ENCODE assay signal across 1 cellular context in genomic region chr2:241081190-241081642, GRCh38.
TF ChIP-seq lines count a peak whose summit lies in the region.

No MANE protein-coding gene starts in this region.

TF ChIP-seq in GM23338, 12 proteins besides CTCF, POLR2A, EP300 and RAD21 (continued from another document):
- TF ChIP-seq, protein P1, sequence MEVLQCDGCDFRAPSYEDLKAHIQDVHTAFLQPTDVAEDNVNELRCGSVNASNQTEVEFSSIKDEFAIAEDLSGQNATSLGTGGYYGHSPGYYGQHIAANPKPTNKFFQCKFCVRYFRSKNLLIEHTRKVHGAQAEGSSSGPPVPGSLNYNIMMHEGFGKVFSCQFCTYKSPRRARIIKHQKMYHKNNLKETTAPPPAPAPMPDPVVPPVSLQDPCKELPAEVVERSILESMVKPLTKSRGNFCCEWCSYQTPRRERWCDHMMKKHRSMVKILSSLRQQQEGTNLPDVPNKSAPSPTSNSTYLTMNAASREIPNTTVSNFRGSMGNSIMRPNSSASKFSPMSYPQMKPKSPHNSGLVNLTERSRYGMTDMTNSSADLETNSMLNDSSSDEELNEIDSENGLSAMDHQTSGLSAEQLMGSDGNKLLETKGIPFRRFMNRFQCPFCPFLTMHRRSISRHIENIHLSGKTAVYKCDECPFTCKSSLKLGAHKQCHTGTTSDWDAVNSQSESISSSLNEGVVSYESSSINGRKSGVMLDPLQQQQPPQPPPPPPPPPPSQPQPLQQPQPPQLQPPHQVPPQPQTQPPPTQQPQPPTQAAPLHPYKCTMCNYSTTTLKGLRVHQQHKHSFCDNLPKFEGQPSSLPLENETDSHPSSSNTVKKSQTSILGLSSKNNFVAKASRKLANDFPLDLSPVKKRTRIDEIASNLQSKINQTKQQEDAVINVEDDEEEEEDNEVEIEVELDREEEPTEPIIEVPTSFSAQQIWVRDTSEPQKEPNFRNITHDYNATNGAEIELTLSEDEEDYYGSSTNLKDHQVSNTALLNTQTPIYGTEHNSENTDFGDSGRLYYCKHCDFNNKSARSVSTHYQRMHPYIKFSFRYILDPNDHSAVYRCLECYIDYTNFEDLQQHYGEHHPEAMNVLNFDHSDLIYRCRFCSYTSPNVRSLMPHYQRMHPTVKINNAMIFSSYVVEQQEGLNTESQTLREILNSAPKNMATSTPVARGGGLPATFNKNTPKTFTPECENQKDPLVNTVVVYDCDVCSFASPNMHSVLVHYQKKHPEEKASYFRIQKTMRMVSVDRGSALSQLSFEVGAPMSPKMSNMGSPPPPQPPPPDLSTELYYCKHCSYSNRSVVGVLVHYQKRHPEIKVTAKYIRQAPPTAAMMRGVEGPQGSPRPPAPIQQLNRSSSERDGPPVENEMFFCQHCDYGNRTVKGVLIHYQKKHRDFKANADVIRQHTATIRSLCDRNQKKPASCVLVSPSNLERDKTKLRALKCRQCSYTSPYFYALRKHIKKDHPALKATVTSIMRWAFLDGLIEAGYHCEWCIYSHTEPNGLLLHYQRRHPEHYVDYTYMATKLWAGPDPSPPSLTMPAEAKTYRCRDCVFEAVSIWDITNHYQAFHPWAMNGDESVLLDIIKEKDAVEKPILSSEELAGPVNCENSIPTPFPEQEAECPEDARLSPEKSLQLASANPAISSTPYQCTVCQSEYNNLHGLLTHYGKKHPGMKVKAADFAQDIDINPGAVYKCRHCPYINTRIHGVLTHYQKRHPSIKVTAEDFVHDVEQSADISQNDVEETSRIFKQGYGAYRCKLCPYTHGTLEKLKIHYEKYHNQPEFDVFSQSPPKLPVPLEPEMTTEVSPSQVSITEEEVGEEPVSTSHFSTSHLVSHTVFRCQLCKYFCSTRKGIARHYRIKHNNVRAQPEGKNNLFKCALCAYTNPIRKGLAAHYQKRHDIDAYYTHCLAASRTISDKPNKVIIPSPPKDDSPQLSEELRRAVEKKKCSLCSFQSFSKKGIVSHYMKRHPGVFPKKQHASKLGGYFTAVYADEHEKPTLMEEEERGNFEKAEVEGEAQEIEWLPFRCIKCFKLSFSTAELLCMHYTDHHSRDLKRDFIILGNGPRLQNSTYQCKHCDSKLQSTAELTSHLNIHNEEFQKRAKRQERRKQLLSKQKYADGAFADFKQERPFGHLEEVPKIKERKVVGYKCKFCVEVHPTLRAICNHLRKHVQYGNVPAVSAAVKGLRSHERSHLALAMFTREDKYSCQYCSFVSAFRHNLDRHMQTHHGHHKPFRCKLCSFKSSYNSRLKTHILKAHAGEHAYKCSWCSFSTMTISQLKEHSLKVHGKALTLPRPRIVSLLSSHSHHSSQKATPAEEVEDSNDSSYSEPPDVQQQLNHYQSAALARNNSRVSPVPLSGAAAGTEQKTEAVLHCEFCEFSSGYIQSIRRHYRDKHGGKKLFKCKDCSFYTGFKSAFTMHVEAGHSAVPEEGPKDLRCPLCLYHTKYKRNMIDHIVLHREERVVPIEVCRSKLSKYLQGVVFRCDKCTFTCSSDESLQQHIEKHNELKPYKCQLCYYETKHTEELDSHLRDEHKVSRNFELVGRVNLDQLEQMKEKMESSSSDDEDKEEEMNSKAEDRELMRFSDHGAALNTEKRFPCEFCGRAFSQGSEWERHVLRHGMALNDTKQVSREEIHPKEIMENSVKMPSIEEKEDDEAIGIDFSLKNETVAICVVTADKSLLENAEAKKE (CRISPR knock-in tag; IDR thresholded peaks at IDR 0.05) = no peak
- TF ChIP-seq REST (IDR thresholded peaks at IDR 0.05; ENCODE audit: unreplicated experiment) (no peak), EZH2phosphoT487 (IDR thresholded peaks at IDR 0.05; ENCODE audit: unreplicated experiment) (no peak), ZNF114 (CRISPR knock-in tag; IDR thresholded peaks at IDR 0.05) (no peak), EZH2 (IDR thresholded peaks at IDR 0.05; ENCODE audit: low read depth, unreplicated experiment) (no peak)
